In the genomic region with DNA sequence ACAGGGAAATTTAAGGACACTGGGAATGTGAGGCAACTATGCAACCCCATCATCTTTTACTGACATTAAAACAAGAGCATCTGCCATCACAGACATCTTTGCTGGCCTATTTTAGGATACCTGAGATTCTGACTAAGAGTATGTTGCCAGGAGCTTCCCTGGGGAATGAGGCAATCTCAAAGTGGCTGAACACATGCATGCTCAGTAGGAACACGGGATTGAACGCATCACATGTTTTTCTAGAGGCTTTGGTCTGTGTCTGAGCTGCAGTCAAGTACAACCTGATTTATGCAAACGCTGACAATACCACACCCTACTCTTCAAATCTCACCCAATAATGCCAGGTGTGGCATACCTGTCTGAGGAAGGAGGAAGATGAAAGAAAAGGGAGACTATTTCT, we compare ENCODE assay signal across 16 cellular contexts.
"Had no signal": no experiment of that assay in that cellular context is flagged by ENCODE, and none has a peak within 500 bp of the region (broad histone marks: within the 10 kb centered on the region; RNA-seq: fewer than 3 reads in every experiment).

No MANE protein-coding gene starts in this region.

- H3K27me3 Mint-ChIP-seq: activated CD4-positive, alpha-beta memory T cell treated with anti-CD3 and anti-CD28 coated beads for 36 hours; activated T-helper 17 cell treated with anti-CD3 and anti-CD28 coated beads, Interleukin-2, amount 50 U/mL, for 72 hours had no signal

- DNase-seq: activated CD4-positive, alpha-beta memory T cell treated with anti-CD3 and anti-CD28 coated beads for 36 hours; activated CD4-positive, alpha-beta T cell treated with anti-CD3 and anti-CD28 coated beads for 36 hours; activated CD8-positive, alpha-beta memory T cell treated with anti-CD3 and anti-CD28 coated beads, Interleukin-2, amount 10 ng/mL, durations not matched to agents 7 days and 5 days; activated naive CD4-positive, alpha-beta T cell treated with Interleukin-2 at 50 U/mL for 16 hours; body of pancreas; foreskin keratinocyte; hypothalamus; islet precursor cell; retina; stimulated activated CD4-positive, alpha-beta T cell treated with anti-CD3 and anti-CD28 coated beads, Interleukin-2, amount 100 ng/mL, for 24 hours; stimulated activated naive CD8-positive, alpha-beta T cell treated with anti-CD3 and anti-CD28 coated beads, Interleukin-15, Interleukin-2, amounts not matched to agents 100 U/mL and 50 U/mL, for 24 hours; uterus had no signal

- H3K4me3 Mint-ChIP-seq: activated CD4-positive, alpha-beta memory T cell treated with anti-CD3 and anti-CD28 coated beads for 36 hours; activated CD4-positive, alpha-beta T cell treated with anti-CD3 and anti-CD28 coated beads for 36 hours; activated CD8-positive, alpha-beta memory T cell treated with anti-CD3 and anti-CD28 coated beads, Interleukin-2, amount 10 ng/mL, durations not matched to agents 7 days and 5 days; activated T-helper 17 cell treated with anti-CD3 and anti-CD28 coated beads, Interleukin-2, amount 50 U/mL, for 72 hours; mesothelial cell of epicardium; nephron; T-helper 2 cell treated with Interferon-gamma antibody and Interleukin-4, amounts not matched to agents 5 μg/mL and 100 μg/mL, for 36 hours had no signal

- H3K36me3 Mint-ChIP-seq: activated CD4-positive, alpha-beta memory T cell treated with anti-CD3 and anti-CD28 coated beads for 36 hours; activated CD8-positive, alpha-beta memory T cell treated with anti-CD3 and anti-CD28 coated beads, Interleukin-2, amount 10 ng/mL, durations not matched to agents 7 days and 5 days; mesothelial cell of epicardium had no signal

- H3K27ac Mint-ChIP-seq: activated CD4-positive, alpha-beta memory T cell treated with anti-CD3 and anti-CD28 coated beads for 36 hours; activated CD4-positive, alpha-beta T cell treated with anti-CD3 and anti-CD28 coated beads for 36 hours; activated CD8-positive, alpha-beta memory T cell treated with anti-CD3 and anti-CD28 coated beads, Interleukin-2, amount 10 ng/mL, durations not matched to agents 7 days and 5 days; activated T-helper 17 cell treated with anti-CD3 and anti-CD28 coated beads, Interleukin-2, amount 50 U/mL, for 72 hours; mesothelial cell of epicardium; nephron; T-helper 2 cell treated with Interferon-gamma antibody and Interleukin-4, amounts not matched to agents 5 μg/mL and 100 μg/mL, for 36 hours had no signal

- H3K4me1 Mint-ChIP-seq: activated CD4-positive, alpha-beta T cell treated with anti-CD3 and anti-CD28 coated beads for 36 hours; activated CD8-positive, alpha-beta memory T cell treated with anti-CD3 and anti-CD28 coated beads, Interleukin-2, amount 10 ng/mL, durations not matched to agents 7 days and 5 days; activated T-helper 17 cell treated with anti-CD3 and anti-CD28 coated beads, Interleukin-2, amount 50 U/mL, for 72 hours; mesothelial cell of epicardium; nephron had no signal

- H3K9me3 Mint-ChIP-seq: activated CD4-positive, alpha-beta memory T cell treated with anti-CD3 and anti-CD28 coated beads for 36 hours; activated T-helper 17 cell treated with anti-CD3 and anti-CD28 coated beads, Interleukin-2, amount 50 U/mL, for 72 hours; T-helper 2 cell treated with Interferon-gamma antibody and Interleukin-4, amounts not matched to agents 5 μg/mL and 100 μg/mL, for 36 hours had no signal

- ATAC-seq: activated CD4-positive, alpha-beta T cell treated with anti-CD3 and anti-CD28 coated beads for 36 hours; activated CD8-positive, alpha-beta memory T cell treated with anti-CD3 and anti-CD28 coated beads, Interleukin-2, amount 10 ng/mL, durations not matched to agents 7 days and 5 days; activated T-helper 17 cell treated with anti-CD3 and anti-CD28 coated beads, Interleukin-2, amount 50 U/mL, for 72 hours; body of pancreas; foreskin keratinocyte; stimulated activated naive CD8-positive, alpha-beta T cell treated with anti-CD3 and anti-CD28 coated beads, Interleukin-15, Interleukin-2, amounts not matched to agents 100 U/mL and 50 U/mL, for 24 hours had no signal
